In the genomic region with DNA sequence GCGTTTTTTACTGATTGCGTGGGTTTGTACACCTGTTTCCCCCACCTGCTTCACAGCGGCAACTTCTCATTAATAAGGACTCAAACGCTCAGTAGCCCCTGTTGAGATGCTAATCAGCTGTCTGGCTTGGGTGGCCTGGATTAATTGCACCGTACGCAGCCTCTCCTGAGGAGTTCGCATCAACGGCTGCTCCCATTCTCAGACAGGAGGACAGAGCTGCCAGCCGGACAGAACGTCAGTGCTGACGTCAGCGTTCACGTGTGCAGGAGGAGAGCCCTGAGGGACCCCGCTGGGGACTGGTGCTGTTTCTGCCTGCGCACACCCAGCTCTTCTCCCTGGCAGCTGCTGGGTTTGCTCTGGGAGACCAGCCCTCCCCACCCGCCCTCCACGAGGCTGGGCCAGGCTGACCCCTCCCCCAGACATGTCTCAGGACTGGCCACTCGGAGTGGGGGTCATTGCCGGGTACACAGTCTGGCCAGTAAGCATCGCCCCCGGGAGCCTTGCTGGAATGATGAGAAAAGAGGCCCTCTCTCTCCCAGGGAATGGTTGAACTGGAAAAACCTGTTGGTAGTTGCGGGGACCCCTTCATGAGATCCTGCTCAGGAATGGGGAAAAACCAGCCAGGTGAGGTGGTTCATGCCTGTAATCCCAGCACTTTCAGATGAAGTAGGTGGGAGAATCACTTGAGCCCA, we compare ENCODE assay signal across 8 cellular contexts. TPM values are rescaled to one million over a fixed set of nuclear protein-coding genes. Genes with fewer than 3 reads are reported as not detected.
DNase-seq lines count a peak whose midpoint lies in the region; ATAC-seq lines count a peak whose summit lies in the region.

No MANE protein-coding gene starts in this region.

- intact Hi-C loops in cardiac septum (cut with DNase I), result no loop called here
- intact Hi-C loops in posterior vena cava (cut with DNase I), result no loop called here

- no peaks in the 10 kb centered on the region for H3K9me3 ChIP-seq in adipocyte (ENCODE audit: control insufficient read depth, low read length)

- peak overlapping the region; percentile 43 for H3K4me3 ChIP-seq in adipocyte (ENCODE audit: low read length)

- ATAC-seq in GM21360 (IDR thresholded peaks at IDR 0.05; ENCODE audit: unreplicated experiment), result no peak

- no peaks in the 10 kb centered on the region for H3K27me3 ChIP-seq in adipocyte (replicated peaks; ENCODE audit: control insufficient read depth, insufficient read depth, low read length)

- H3K9ac ChIP-seq in adipocyte (ENCODE audit: low read length), result no peak overlapping the region

- H3K36me3 ChIP-seq in adipocyte (ENCODE audit: control insufficient read depth, insufficient read depth, low read length, severe bottlenecking), result no peaks in the 10 kb centered on the region

- H3K4me1 ChIP-seq in adipocyte (ENCODE audit: control insufficient read depth, insufficient read depth, low read length), result peaks cover 5% of the 10 kb centered on the region

- peak; percentile 93 for DNase-seq in Ammon's horn (ENCODE audit: low spot score)
- peak; percentile 57 for DNase-seq in NCI-H1105 (lab: John Stamatoyannopoulos, UW)
- DNase-seq in adipocyte (ENCODE audit: low read depth), result peak; percentile 53
- peak; percentile 83 for DNase-seq in cardiac septum (ENCODE audit: low spot score)
- peak; percentile 93 for DNase-seq in posterior vena cava (ENCODE audit: low spot score)
- no peak for DNase-seq in activated CD4-positive, CD25-positive, alpha-beta regulatory T cell treated with anti-CD3 and anti-CD28 coated beads, Interleukin-2, amount 50 U/mL, for 72 hours
- no peak for DNase-seq in GDM1 (lab: John Stamatoyannopoulos, UW)

RNA-seq across cellular contexts. Expression of a gene that starts 5.7 kb away (rescaled TPM):
- total RNA-seq in cardiac septum, result 18.4 TPM
- 10 to 100 TPM; 14.7 to 20.9 TPM for total RNA-seq in posterior vena cava

RNA-seq across cellular contexts. Expression of a gene that starts 9.2 kb away (rescaled TPM):
- total RNA-seq in cardiac septum (not detected), posterior vena cava (not detected)

Comparison
In these comparisons a context has a peak if more than half of its experiments do, and no peak if none do; other contexts are left out.
1. DNase-seq: peak in Ammon's horn (single experiment), NCI-H1105 (single experiment), adipocyte (single experiment), cardiac septum (single experiment) and posterior vena cava (single experiment); none in activated CD4-positive, CD25-positive, alpha-beta regulatory T cell treated with anti-CD3 and anti-CD28 coated beads, Interleukin-2, amount 50 U/mL, for 72 hours (single experiment) and GDM1 (single experiment).